In the genomic region with DNA sequence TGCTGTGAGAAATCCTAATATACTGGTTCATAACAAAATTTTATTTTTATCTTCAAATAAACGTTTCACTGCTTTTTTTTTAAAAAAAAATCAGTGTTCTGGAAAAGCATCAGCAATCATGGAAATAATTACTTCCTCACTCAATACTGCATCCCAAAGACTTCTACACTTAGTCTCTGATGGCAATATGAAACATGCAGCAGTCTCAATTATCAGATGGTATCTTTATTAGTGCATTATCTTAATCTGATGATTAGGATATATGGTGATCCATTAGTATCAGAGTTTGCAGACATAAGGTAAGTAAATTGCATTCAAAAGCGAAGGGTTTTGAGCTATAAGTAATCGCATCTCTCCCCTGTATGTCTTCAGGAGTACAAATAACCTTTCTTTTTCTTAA, we compare ENCODE assay signal across 28 cellular contexts.
"Had no signal": no experiment of that assay in that cellular context is flagged by ENCODE, and none has a peak within 500 bp of the region (broad histone marks: within the 10 kb centered on the region; RNA-seq: fewer than 3 reads in every experiment).

No MANE protein-coding gene starts in this region.

- H3K9me3 Mint-ChIP-seq: naive thymus-derived CD8-positive, alpha-beta T cell; natural killer cell treated with Interleukin-12 subunit alpha and Interleukin-12 subunit beta and Interleukin-15 and Interleukin-18, amount 100 ng/mL, for 72 hours; nephron progenitor cell; neural crest cell; stimulated activated memory B cell treated with anti-CD40 and anti-IgM and Interleukin-4, amounts not matched to agents 10 μg/mL and 1 μg/mL and 100 μg/mL, for 72 hours; stimulated activated naive CD8-positive, alpha-beta T cell treated with anti-CD3 and anti-CD28 coated beads, Interleukin-15, amount 100 ng/mL, for 72 hours; type B pancreatic cell had no signal

- H3K9ac ChIP-seq: parathyroid adenoma had no signal

- H3K9me3 ChIP-seq: ovary, psoas muscle, right atrium auricular region, spleen, suprapubic skin, testis, tibial artery, transverse colon, upper lobe of right lung, uterus had no signal

- H3K4me1 Mint-ChIP-seq: nephron progenitor cell had no signal

- H3K36me3 Mint-ChIP-seq: naive thymus-derived CD8-positive, alpha-beta T cell; natural killer cell treated with Interleukin-12 subunit alpha and Interleukin-12 subunit beta and Interleukin-15 and Interleukin-18, amount 100 ng/mL, for 72 hours; stimulated activated memory B cell treated with anti-CD40 and anti-IgM and Interleukin-4, amounts not matched to agents 10 μg/mL and 1 μg/mL and 100 μg/mL, for 72 hours; type B pancreatic cell had no signal

- H3K27ac Mint-ChIP-seq: naive thymus-derived CD8-positive, alpha-beta T cell; nephron progenitor cell; progenitor cell of endocrine pancreas; stimulated activated naive CD8-positive, alpha-beta T cell treated with anti-CD3 and anti-CD28 coated beads, Interleukin-15, amount 100 ng/mL, for 72 hours had no signal

- H3K27ac ChIP-seq: ovary, parathyroid adenoma, psoas muscle, right atrium auricular region, skin epidermis, spleen, suprapubic skin, testis, tibial artery, transverse colon, upper lobe of right lung, uterus had no signal

- H3K27me3 Mint-ChIP-seq: natural killer cell treated with Interleukin-12 subunit alpha and Interleukin-12 subunit beta and Interleukin-15 and Interleukin-18, amount 100 ng/mL, for 72 hours; stimulated activated memory B cell treated with anti-CD40 and anti-IgM and Interleukin-4, amounts not matched to agents 10 μg/mL and 1 μg/mL and 100 μg/mL, for 72 hours; stimulated activated naive CD8-positive, alpha-beta T cell treated with anti-CD3 and anti-CD28 coated beads, Interleukin-15, amount 100 ng/mL, for 72 hours had no signal

- H3K36me3 ChIP-seq: ovary, right atrium auricular region, spleen, suprapubic skin, tibial artery, transverse colon, upper lobe of right lung, uterus had no signal

- H3K4me3 ChIP-seq: ovary, psoas muscle, right atrium auricular region, skin epidermis, smooth muscle cell, suprapubic skin, testis, tibial artery, transverse colon, upper lobe of right lung, uterus had no signal

- DNase-seq: occipital lobe; ovary; posterior cingulate gyrus; psoas muscle; spleen; stimulated activated CD4-positive, alpha-beta T cell treated with anti-CD3 and anti-CD28 coated beads, Interleukin-12 subunit alpha, Interleukin-12 subunit beta, amount 100 ng/mL, for 4 hours; stimulated activated CD4-positive, alpha-beta T cell treated with anti-CD3 and anti-CD28 coated beads, Interleukin-1b, Interleukin-23, amount 100 ng/mL, for 48 hours; stimulated activated CD4-positive, alpha-beta T cell treated with anti-CD3 and anti-CD28 coated beads, Interleukin-4, amount 100 ng/mL, for 1 hour; stimulated activated CD4-positive, alpha-beta T cell treated with anti-CD3 and anti-CD28 coated beads, Interleukin-4, amount 100 ng/mL, for 4 hours; stimulated activated CD8-positive, alpha-beta memory T cell treated with anti-CD3 and anti-CD28 coated beads, Interleukin-4, amount 100 ng/mL, for 48 hours; tibial artery; transverse colon; upper lobe of right lung; uterus had no signal

- H3K4me3 Mint-ChIP-seq: natural killer cell treated with Interleukin-12 subunit alpha and Interleukin-12 subunit beta and Interleukin-15 and Interleukin-18, amount 100 ng/mL, for 72 hours; nephron progenitor cell; type B pancreatic cell had no signal
